11 cellular contexts compared by ENCODE assay signal in genomic region chr2:44191739-44192138, GRCh38. TPM values are rescaled to one million over a fixed set of nuclear protein-coding genes. Genes with fewer than 3 reads are reported as not detected.
DNase-seq lines count a peak whose midpoint lies in the region; ATAC-seq and TF ChIP-seq lines count a peak whose summit lies in the region.
"Had no signal": no experiment of that assay in that cellular context is flagged by ENCODE, and none has a peak within 500 bp of the region (broad histone marks: within the 10 kb centered on the region; RNA-seq: fewer than 3 reads in every experiment).

No MANE protein-coding gene starts in this region.

- DNase-seq in CD14-positive monocyte (ENCODE audit: low spot score), result no peak
- DNase-seq in middle frontal gyrus (ENCODE audit: extremely low spot score, low spot score), result no peak
- no peak for DNase-seq in coronary artery (ENCODE audit: low spot score)
- no peak for DNase-seq in right cardiac atrium
- no peak for DNase-seq in SK-N-SH
- DNase-seq: Caco-2 had no signal

- no peaks in the 10 kb centered on the region for H3K9me3 ChIP-seq in right cardiac atrium (ENCODE audit: control insufficient read depth, low read length)
- no peaks in the 10 kb centered on the region for H3K9me3 ChIP-seq in SK-N-SH
- H3K9me3 ChIP-seq: Caco-2, neutrophil had no signal

- peak overlapping the region in 6 of 7 donors; percentile 62 to 90 (median 72) for H3K27ac Mint-ChIP-seq in CD14-positive monocyte
- H3K27ac Mint-ChIP-seq in T-helper 1 cell treated with Interleukin-12 subunit alpha and Interleukin-12 subunit beta and Interleukin-4 antibody, amounts not matched to agents 30 μg/mL and 1 μg/mL, for 36 hours, result peak overlapping the region; percentile 7

- no peak overlapping the region for H3K4me2 ChIP-seq in SK-N-SH

- no peaks in the 10 kb centered on the region for H3K9me3 Mint-ChIP-seq in CD14-positive monocyte
- H3K9me3 Mint-ChIP-seq in T-helper 1 cell treated with Interleukin-12 subunit alpha and Interleukin-12 subunit beta and Interleukin-4 antibody, amounts not matched to agents 30 μg/mL and 1 μg/mL, for 36 hours, result no peaks in the 10 kb centered on the region

- TF ChIP-seq CTCF in CD14-positive monocyte (IDR thresholded peaks at IDR 0.05) (no peak), coronary artery (IDR thresholded peaks at IDR 0.05) (no peak), SK-N-SH (IDR thresholded peaks at IDR 0.05) (no peak)

- no peak overlapping the region for H3K9ac ChIP-seq in SK-N-SH

- no peaks in the 10 kb centered on the region for H3K36me3 ChIP-seq in SK-N-SH (replicated peaks in 1 of 2; ENCODE audit: control insufficient read depth in 1 of 2, insufficient read depth in 2 of 2, low read length in 1 of 2)
- H3K36me3 ChIP-seq: neutrophil had no signal

- H3K27ac ChIP-seq in coronary artery (no peak overlapping the region), right cardiac atrium (ENCODE audit: low read length) (no peak overlapping the region), SK-N-SH (ENCODE audit: low read depth in 2 of 2, low read length in 1 of 2) (no peak overlapping the region)
- H3K27ac ChIP-seq: HL-60, neutrophil had no signal

- peaks cover 18 to 19% of the 10 kb centered on the region in 2 donors for H3K36me3 Mint-ChIP-seq in CD14-positive monocyte
- H3K36me3 Mint-ChIP-seq in T-helper 1 cell treated with Interleukin-12 subunit alpha and Interleukin-12 subunit beta and Interleukin-4 antibody, amounts not matched to agents 30 μg/mL and 1 μg/mL, for 36 hours (ENCODE audit: low read depth), result peaks cover 4% of the 10 kb centered on the region

- POLR2A ChIA-PET in SK-N-SH (lab: Yijun Ruan, JAX), result no interaction called here

- no peak overlapping the region for H2AFZ ChIP-seq in SK-N-SH (ENCODE audit: low read depth)

- intact Hi-C loops in CD14-positive monocyte (cut with micrococcal nuclease), result no loop called here
- intact Hi-C loops in right cardiac atrium (cut with DNase I), result no loop called here

- H3K4me1 Mint-ChIP-seq in CD14-positive monocyte, result peaks cover 54% of the 10 kb centered on the region
- peaks cover 27% of the 10 kb centered on the region for H3K4me1 Mint-ChIP-seq in T-helper 1 cell treated with Interleukin-12 subunit alpha and Interleukin-12 subunit beta and Interleukin-4 antibody, amounts not matched to agents 30 μg/mL and 1 μg/mL, for 36 hours (ENCODE audit: low read depth)

- H3K9me2 ChIP-seq in SK-N-SH, result no peaks in the 10 kb centered on the region

- TF ChIP-seq RAD21 in SK-N-SH (IDR thresholded peaks at IDR 0.05; ENCODE audit: low read length), result no peak

- peak overlapping the region in 1 of 2 donors; percentile 40 for H3K4me3 Mint-ChIP-seq in CD14-positive monocyte
- H3K4me3 Mint-ChIP-seq in T-helper 1 cell treated with Interleukin-12 subunit alpha and Interleukin-12 subunit beta and Interleukin-4 antibody, amounts not matched to agents 30 μg/mL and 1 μg/mL, for 36 hours, result no peak overlapping the region

- CTCF ChIA-PET in SK-N-SH (lab: Yijun Ruan, JAX), result interaction anchor here (1.0 to 2.1 kb wide), 3 partner anchors 8 to 11 kb away, joined by 3 to 4 read pairs (median 3); no protein-coding TSS in a partner anchor

- H4K20me1 ChIP-seq in SK-N-SH (ENCODE audit: insufficient read depth), result peaks cover 4% of the 10 kb centered on the region

- H3K27me3 ChIP-seq in right cardiac atrium (ENCODE audit: control insufficient read depth, insufficient read depth) (no peaks in the 10 kb centered on the region), SK-N-SH (ENCODE audit: insufficient read depth) (no peaks in the 10 kb centered on the region)
- H3K27me3 ChIP-seq: neutrophil had no signal

- H3K4me1 ChIP-seq in right cardiac atrium (ENCODE audit: control insufficient read depth, insufficient read depth, low read length) (peaks cover 4% of the 10 kb centered on the region), SK-N-SH (ENCODE audit: control insufficient read depth in 1 of 2, insufficient read depth in 2 of 2, low read depth in 1 of 2, low read length in 1 of 2) (no peaks in the 10 kb centered on the region)
- H3K4me1 ChIP-seq: Caco-2 had no signal

- peaks cover 93% of the 10 kb centered on the region for H3K79me2 ChIP-seq in SK-N-SH (ENCODE audit: insufficient read depth)

- H3K27me3 Mint-ChIP-seq in CD14-positive monocyte (ENCODE audit: low read depth in 3 of 3), result peaks cover 0 to 3% (median 0%) of the 10 kb centered on the region in 3 donors
- no peaks in the 10 kb centered on the region for H3K27me3 Mint-ChIP-seq in T-helper 1 cell treated with Interleukin-12 subunit alpha and Interleukin-12 subunit beta and Interleukin-4 antibody, amounts not matched to agents 30 μg/mL and 1 μg/mL, for 36 hours (ENCODE audit: low read depth)

- ATAC-seq in GM19025 (IDR thresholded peaks at IDR 0.05; ENCODE audit: low read depth, unreplicated experiment) (peak; percentile 93), HG02870 (IDR thresholded peaks at IDR 0.05; ENCODE audit: unreplicated experiment) (peak; percentile 92), right cardiac atrium (no peak)

- no peak for TF ChIP-seq EP300 in SK-N-SH (IDR thresholded peaks at IDR 0.05; ENCODE audit: borderline replicate concordance in 1 of 2, low read depth in 1 of 2, low read length in 1 of 2)

- no peaks in the 10 kb centered on the region for H3F3A ChIP-seq in SK-N-SH (replicated peaks; ENCODE audit: insufficient read depth)

- H3K4me3 ChIP-seq in coronary artery (no peak overlapping the region), right cardiac atrium (ENCODE audit: low read length) (no peak overlapping the region), SK-N-SH (ENCODE audit: low read depth in 2 of 2, low read length in 1 of 2) (no peak overlapping the region)

TF ChIP-seq in SK-N-SH, 30 proteins besides CTCF, POLR2A, EP300 and RAD21 (continues in another document):
- no peak for TF ChIP-seq NFIC (IDR thresholded peaks at IDR 0.05; ENCODE audit: borderline replicate concordance)
- no peak for TF ChIP-seq ELF1 (IDR thresholded peaks at IDR 0.05)
- no peak for TF ChIP-seq MAX (IDR thresholded peaks at IDR 0.05; ENCODE audit: low read depth)
- no peak for TF ChIP-seq RXRA (IDR thresholded peaks at IDR 0.05; ENCODE audit: borderline replicate concordance, low read depth)
- TF ChIP-seq ZBTB33 (IDR thresholded peaks at IDR 0.05; ENCODE audit: borderline replicate concordance, low read depth), result no peak
- no peak for TF ChIP-seq REST (IDR thresholded peaks at IDR 0.05; ENCODE audit: low read depth, low read length)
- TF ChIP-seq PBX3 (IDR thresholded peaks at IDR 0.05), result no peak
- TF ChIP-seq TCF12 (IDR thresholded peaks at IDR 0.05), result no peak

RNA-seq across cellular contexts. Expression of gene PPM1B, which starts 23.1 kb away (rescaled TPM):
- polyA plus RNA-seq in CD14-positive monocyte (10 to 100 TPM; 24.9 to 34.6 TPM), right cardiac atrium (26.7 TPM), SK-N-SH (2012; rRNA removed) (16.2 and 17.3 TPM in 2 replicates)
- 10 to 100 TPM; 42.3 to 57.7 (median 44.8) TPM for total RNA-seq in right cardiac atrium
- 22.0 and 24.3 TPM in 2 replicates for polyA plus RNA-seq in SK-N-SH (2012; cell fraction: cytosol; rRNA removed)
- polyA plus RNA-seq in SK-N-SH (2012; cell fraction: nucleus; rRNA removed), result 7.8 and 14.2 TPM in 2 replicates

Comparison
In these comparisons a context has a peak if more than half of its experiments do, and no peak if none do; other contexts are left out.
1. ATAC-seq: peak in GM19025 (single experiment) and HG02870 (single experiment); none in right cardiac atrium (0 of 2).